ENCODE assay signal across 21 cellular contexts in genomic region chr20:42701948-42702347, GRCh38.
DNase-seq lines count a peak whose midpoint lies in the region; ATAC-seq, FAIRE-seq and TF ChIP-seq lines count a peak whose summit lies in the region.
"Had no signal": no experiment of that assay in that cellular context is flagged by ENCODE, and none has a peak within 500 bp of the region (broad histone marks: within the 10 kb centered on the region; RNA-seq: fewer than 3 reads in every experiment).

No MANE protein-coding gene starts in this region.

- H3K4me1 ChIP-seq in small intestine (ENCODE audit: control insufficient read depth in 2 of 2, insufficient read depth in 1 of 2, low read depth in 1 of 2, low read length in 1 of 2), result peaks cover 0 to 4% of the 10 kb centered on the region in 2 donors
- no peaks in the 10 kb centered on the region for H3K4me1 ChIP-seq in transverse colon
- H3K4me1 ChIP-seq: HAP-1 had no signal

- TF ChIP-seq CTCF in transverse colon (IDR thresholded peaks at IDR 0.05), result no peak

- H3K27me3 ChIP-seq in small intestine (ENCODE audit: control insufficient read depth in 2 of 2, insufficient read depth in 2 of 2, low read length in 2 of 2) (no peaks in the 10 kb centered on the region), transverse colon (no peaks in the 10 kb centered on the region)

- H3K36me3 ChIP-seq in small intestine (ENCODE audit: control insufficient read depth in 2 of 2, insufficient read depth in 2 of 2, low read length in 2 of 2) (no peaks in the 10 kb centered on the region), transverse colon (no peaks in the 10 kb centered on the region)
- H3K36me3 ChIP-seq: HAP-1 had no signal

- H3K27ac ChIP-seq in small intestine (ENCODE audit: low read depth in 1 of 2, low read length in 1 of 2) (no peak overlapping the region), transverse colon (no peak overlapping the region)
- H3K27ac ChIP-seq: GM23248, HL-60 had no signal

- no peak for FAIRE-seq in small intestine (lab: Jason Lieb, UNC)
- FAIRE-seq: G401.6, HTR-8/SVneo, RCC 7860 had no signal

- in situ Hi-C loops in KBM-7 (cut with MboI; ENCODE audit: low pct_unique_long_range_greater_than_20kb, low sequenced_read_pairs) (loop anchor here (25.0 kb wide), 1 partner anchor 110 kb away; no protein-coding TSS in a partner anchor), transverse colon (cut with MboI; ENCODE audit: low pct_ligation_motif_present in 1 of 4, low pct_unique_long_range_greater_than_20kb in 1 of 4, low sequenced_read_pairs in 3 of 4) (no loop called here)

- no peak for TF ChIP-seq EP300 in transverse colon (IDR thresholded peaks at IDR 0.05; ENCODE audit: low read depth)

- DNase-seq in KBM-7, result peak; percentile 4
- peak; percentile 42 for DNase-seq in NCI-H526 treated with DMSO at 0.1 percent for 48 hours (lab: John Stamatoyannopoulos, UW)
- peak; percentile 12 for DNase-seq in left kidney (ENCODE audit: low read depth, low spot score)
- DNase-seq in small intestine, result peak; percentile 91
- no peak for DNase-seq in transverse colon
- no peak for DNase-seq in NCI-H2081 treated with DMSO at 0.1 percent for 48 hours (lab: John Stamatoyannopoulos, UW)
- no peak for DNase-seq in NCI-H345 (lab: John Stamatoyannopoulos, UW)
- DNase-seq: ACHN, GM23248, NCI-H1105 treated with DMSO at 0.1 percent for 48 hours, NCI-H1694, NCI-H226, SK-N-SH, T-helper 1 cell had no signal

- intact Hi-C loops in transverse colon (cut with DNase I; ENCODE audit: low total_unique reads), result no loop called here

- no peak overlapping the region for H3K4me3 ChIP-seq in small intestine (ENCODE audit: low read depth in 1 of 2, low read length in 2 of 2)
- no peak overlapping the region for H3K4me3 ChIP-seq in transverse colon
- H3K4me3 ChIP-seq: GM23248, HAP-1 had no signal

- TF ChIP-seq POLR2A in transverse colon (IDR thresholded peaks at IDR 0.05), result no peak

- no peak for ATAC-seq in HG03469 (IDR thresholded peaks at IDR 0.05; ENCODE audit: unreplicated experiment)
- ATAC-seq: Right ventricle myocardium inferior had no signal

- WGBS in small intestine, 3 donors, result 19 to 62% (median 28%) methylated on average over 4 of the region's 4 CpGs
- WGBS in transverse colon (ENCODE audit: low coverage in 1 of 2), 2 donors, result 63 to 78% methylated on average over 4 of the region's 4 CpGs

- H3K9me3 ChIP-seq in small intestine (ENCODE audit: control insufficient read depth, low read depth), result no peaks in the 10 kb centered on the region
- no peaks in the 10 kb centered on the region for H3K9me3 ChIP-seq in transverse colon
- H3K9me3 ChIP-seq: SK-N-SH had no signal

Comparison
In these comparisons a context has a peak if more than half of its experiments do, and no peak if none do; other contexts are left out.
1. DNase-seq: peak in KBM-7 (single experiment), NCI-H526 treated with DMSO at 0.1 percent for 48 hours (single experiment), left kidney (single experiment) and small intestine (single experiment); none in transverse colon (single experiment), NCI-H2081 treated with DMSO at 0.1 percent for 48 hours (single experiment) and NCI-H345 (single experiment).